Comparison of ENCODE assay signal across 35 cellular contexts in genomic region chr10:69653561-69653960, GRCh38.
"Had no signal": no experiment of that assay in that cellular context is flagged by ENCODE, and none has a peak within 500 bp of the region (broad histone marks: within the 10 kb centered on the region; RNA-seq: fewer than 3 reads in every experiment).

No MANE protein-coding gene starts in this region.

- H3K27me3 ChIP-seq: brain microvascular endothelial cell, MG63, Peyer's patch had no signal

- H3K36me3 Mint-ChIP-seq: activated naive CD8-positive, alpha-beta T cell treated with anti-CD3 and anti-CD28 coated beads for 36 hours had no signal

- H3K4me3 Mint-ChIP-seq: activated CD4-positive, alpha-beta T cell treated with anti-CD3 and anti-CD28 coated beads, Interleukin-2, amount 10 ng/mL, durations not matched to agents 24 days and 14 days; activated CD8-positive, alpha-beta T cell treated with anti-CD3 and anti-CD28 coated beads for 36 hours; activated naive CD8-positive, alpha-beta T cell treated with anti-CD3 and anti-CD28 coated beads for 36 hours; activated T-cell treated with anti-CD3 and anti-CD28 coated beads, Interleukin-2, amount 50 U/mL, for 72 hours; activated T-helper 17 cell treated with anti-CD3 and anti-CD28 coated beads, Interleukin-2, amount 50 U/mL, for 72 hours had no signal

- H3K27ac Mint-ChIP-seq: activated CD4-positive, alpha-beta T cell treated with anti-CD3 and anti-CD28 coated beads, Interleukin-2, amount 10 ng/mL, durations not matched to agents 24 days and 14 days; activated CD8-positive, alpha-beta T cell treated with anti-CD3 and anti-CD28 coated beads for 36 hours; activated naive CD8-positive, alpha-beta T cell treated with anti-CD3 and anti-CD28 coated beads for 36 hours; activated T-cell treated with anti-CD3 and anti-CD28 coated beads, Interleukin-2, amount 50 U/mL, for 72 hours; activated T-helper 17 cell treated with anti-CD3 and anti-CD28 coated beads, Interleukin-2, amount 50 U/mL, for 72 hours had no signal

- H3K4me3 ChIP-seq: MG63, Peyer's patch had no signal

- ATAC-seq: activated CD8-positive, alpha-beta T cell treated with anti-CD3 and anti-CD28 coated beads for 36 hours; activated T-cell treated with anti-CD3 and anti-CD28 coated beads, Interleukin-2, amount 50 U/mL, for 72 hours; activated T-helper 17 cell treated with anti-CD3 and anti-CD28 coated beads, Interleukin-2, amount 50 U/mL, for 72 hours; PC-3; Right ventricle myocardium inferior; SK-N-SH treated with all-trans-retinoic acid at 6 μM for 48 hours had no signal

- DNase-seq: activated CD4-positive, alpha-beta T cell treated with anti-CD3 and anti-CD28 coated beads, Interleukin-2, amount 10 ng/mL, durations not matched to agents 24 days and 14 days; activated CD4-positive, alpha-beta T cell treated with anti-CD3 and anti-CD28 coated beads, Interleukin-2, amount 50 U/mL, for 4 hours; activated CD4-positive, CD25-positive, alpha-beta regulatory T cell; activated CD8-positive, alpha-beta T cell treated with anti-CD3 and anti-CD28 coated beads for 36 hours; activated effector memory CD4-positive, alpha-beta T cell treated with anti-CD3 and anti-CD28 coated beads, Interleukin-2, amount 50 U/mL, for 16 hours; activated naive CD4-positive, alpha-beta T cell; activated naive CD4-positive, alpha-beta T cell treated with anti-CD3 and anti-CD28 coated beads, Interleukin-2, amount 50 U/mL, for 16 hours; activated naive CD8-positive, alpha-beta T cell treated with anti-CD3 and anti-CD28 coated beads for 36 hours; activated T-cell treated with anti-CD3 and anti-CD28 coated beads, Interleukin-2, amount 50 U/mL, for 1 hour; activated T-cell treated with anti-CD3 and anti-CD28 coated beads, Interleukin-2, amount 50 U/mL, for 72 hours; amniotic stem cell; aorta; brain microvascular endothelial cell; Kasumi-1; KG1; MG63; NCI-H1048; NCI-H1105 treated with DMSO at 0.1 percent for 48 hours; NCI-H1436; NCI-H1694; NCI-H1930; NCI-H2081 treated with DMSO at 0.1 percent for 48 hours; NCI-H226; NCI-H524 treated with DMSO at 0.1 percent for 48 hours; NK-92 treated with Interleukin-12 subunit alpha and Interleukin-12 subunit beta, amount 100 ng/mL, for 24 hours; PC-3; Peyer's patch; SIG-M5; SW 1271; T1000; WERI-Rb-1 had no signal

- H3K36me3 ChIP-seq: brain microvascular endothelial cell, MG63, Peyer's patch, WERI-Rb-1 had no signal

- H3K9me3 ChIP-seq: MG63, Peyer's patch had no signal

- H3K4me1 ChIP-seq: Peyer's patch had no signal

- H3K9me3 Mint-ChIP-seq: activated CD4-positive, alpha-beta T cell treated with anti-CD3 and anti-CD28 coated beads, Interleukin-2, amount 10 ng/mL, durations not matched to agents 24 days and 14 days; activated CD8-positive, alpha-beta T cell treated with anti-CD3 and anti-CD28 coated beads for 36 hours; activated T-cell treated with anti-CD3 and anti-CD28 coated beads, Interleukin-2, amount 50 U/mL, for 72 hours; activated T-helper 17 cell treated with anti-CD3 and anti-CD28 coated beads, Interleukin-2, amount 50 U/mL, for 72 hours had no signal

- H3K27ac ChIP-seq: brain microvascular endothelial cell, Peyer's patch, RWPE1, WERI-Rb-1 had no signal
